In genomic region chr4:79623125-79623905, GRCh38 we compare ENCODE assay signal across 17 cellular contexts.
A peak's percentile ranks its signal among the peaks of the same experiment; 100 is the strongest.
DNase-seq lines count a peak whose midpoint lies in the region; ATAC-seq and TF ChIP-seq lines count a peak whose summit lies in the region.
"Had no signal": no experiment of that assay in that cellular context is flagged by ENCODE, and none has a peak within 500 bp of the region (broad histone marks: within the 10 kb centered on the region; RNA-seq: fewer than 3 reads in every experiment).

No MANE protein-coding gene starts in this region.

- H2AFZ ChIP-seq in neuronal stem cell (ENCODE audit: low read length), result peak overlapping the region; percentile 67

- H3K27ac ChIP-seq in neuronal stem cell (replicated peaks; ENCODE audit: low read length) (no peak overlapping the region), left lung (no peak overlapping the region)
- H3K27ac ChIP-seq: foreskin keratinocyte had no signal

- H3K27me3 Mint-ChIP-seq in activated T-cell treated with anti-CD3 and anti-CD28 coated beads, Interleukin-2, amount 50 U/mL, for 72 hours (ENCODE audit: low read depth), result no peaks in the 10 kb centered on the region
- peaks cover 11% of the 10 kb centered on the region for H3K27me3 Mint-ChIP-seq in activated T-cell treated with anti-CD3 and anti-CD28 coated beads, Interleukin-2, amount 50 U/mL, for 24 hours
- H3K27me3 Mint-ChIP-seq: activated naive CD8-positive, alpha-beta T cell treated with anti-CD3 and anti-CD28 coated beads for 36 hours; stimulated activated naive CD8-positive, alpha-beta T cell treated with anti-CD3 and anti-CD28 coated beads, Interleukin-15, amount 100 ng/mL, for 72 hours had no signal

- H3K14ac ChIP-seq in neuronal stem cell (ENCODE audit: low read length), result no peak overlapping the region

- TF ChIP-seq CTCF in left lung (IDR thresholded peaks at IDR 0.05), result no peak

- H3K36me3 ChIP-seq in neuronal stem cell (replicated peaks in 1 of 2; ENCODE audit: control insufficient read depth in 2 of 2, insufficient read depth in 2 of 2, low read length in 2 of 2) (no peaks in the 10 kb centered on the region), left lung (no peaks in the 10 kb centered on the region)

- H3K4ac ChIP-seq in neuronal stem cell (ENCODE audit: low read length), result no peak overlapping the region

- ATAC-seq in activated T-cell treated with anti-CD3 and anti-CD28 coated beads, Interleukin-2, amount 50 U/mL, for 72 hours (replicated peaks in 1 of 2), result no peak
- ATAC-seq in GM21619 (IDR thresholded peaks at IDR 0.05; ENCODE audit: unreplicated experiment) (no peak), left lung (no peak)
- ATAC-seq in stimulated activated effector memory CD8-positive, alpha-beta T cell treated with anti-CD3 and anti-CD28 coated beads, Interleukin-12 subunit alpha, Interleukin-12 subunit beta, amount 100 ng/mL, for 72 hours, result no peak
- ATAC-seq: foreskin keratinocyte; GM12878; stimulated activated naive CD8-positive, alpha-beta T cell treated with anti-CD3 and anti-CD28 coated beads, Interleukin-15, amount 100 ng/mL, for 72 hours had no signal

- intact Hi-C loops in left lung (cut with DNase I), result no loop called here

- no peak overlapping the region for H2BK15ac ChIP-seq in neuronal stem cell (ENCODE audit: low read length)

- H2BK5ac ChIP-seq in neuronal stem cell (ENCODE audit: low read length), result no peak overlapping the region

- no peak overlapping the region for H2BK12ac ChIP-seq in neuronal stem cell (ENCODE audit: low read length)

- peak overlapping the region; percentile 38 for H3K27ac Mint-ChIP-seq in activated T-cell treated with anti-CD3 and anti-CD28 coated beads, Interleukin-2, amount 50 U/mL, for 72 hours
- H3K27ac Mint-ChIP-seq in activated T-cell treated with anti-CD3 and anti-CD28 coated beads, Interleukin-2, amount 50 U/mL, for 24 hours, result no peak overlapping the region
- H3K27ac Mint-ChIP-seq in stimulated activated effector memory CD8-positive, alpha-beta T cell treated with anti-CD3 and anti-CD28 coated beads, Interleukin-12 subunit alpha, Interleukin-12 subunit beta, amount 100 ng/mL, for 72 hours, result no peak overlapping the region
- H3K27ac Mint-ChIP-seq: activated naive CD8-positive, alpha-beta T cell treated with anti-CD3 and anti-CD28 coated beads for 36 hours; stimulated activated naive CD8-positive, alpha-beta T cell treated with anti-CD3 and anti-CD28 coated beads, Interleukin-15, amount 100 ng/mL, for 72 hours; T-helper 1 cell treated with Interleukin-12 subunit alpha and Interleukin-12 subunit beta and Interleukin-4 antibody, amounts not matched to agents 30 μg/mL and 1 μg/mL, for 36 hours had no signal

- no peak overlapping the region for H2BK120ac ChIP-seq in neuronal stem cell (ENCODE audit: low read depth, low read length)

- H3K9me3 ChIP-seq in neuronal stem cell (replicated peaks in 1 of 2; ENCODE audit: control insufficient read depth in 2 of 2, insufficient read depth in 1 of 2, low read depth in 1 of 2, low read length in 2 of 2), result no peaks in the 10 kb centered on the region
- H3K9me3 ChIP-seq in left lung, result no peaks in the 10 kb centered on the region

- H4K8ac ChIP-seq in neuronal stem cell (ENCODE audit: low read depth, low read length), result no peak overlapping the region

- no peak overlapping the region for H3K4me3 Mint-ChIP-seq in activated T-cell treated with anti-CD3 and anti-CD28 coated beads, Interleukin-2, amount 50 U/mL, for 72 hours
- no peak overlapping the region for H3K4me3 Mint-ChIP-seq in activated T-cell treated with anti-CD3 and anti-CD28 coated beads, Interleukin-2, amount 50 U/mL, for 24 hours
- no peak overlapping the region for H3K4me3 Mint-ChIP-seq in stimulated activated effector memory CD8-positive, alpha-beta T cell treated with anti-CD3 and anti-CD28 coated beads, Interleukin-12 subunit alpha, Interleukin-12 subunit beta, amount 100 ng/mL, for 72 hours
- H3K4me3 Mint-ChIP-seq: activated naive CD8-positive, alpha-beta T cell treated with anti-CD3 and anti-CD28 coated beads for 36 hours; stimulated activated naive CD8-positive, alpha-beta T cell treated with anti-CD3 and anti-CD28 coated beads, Interleukin-15, amount 100 ng/mL, for 72 hours; T-helper 1 cell treated with Interleukin-12 subunit alpha and Interleukin-12 subunit beta and Interleukin-4 antibody, amounts not matched to agents 30 μg/mL and 1 μg/mL, for 36 hours had no signal

- no peak overlapping the region for H3K23ac ChIP-seq in neuronal stem cell (ENCODE audit: low read depth, low read length, poor library complexity)

- H3K79me1 ChIP-seq in neuronal stem cell (ENCODE audit: low read depth, low read length), result no peaks in the 10 kb centered on the region

- H2AK5ac ChIP-seq in neuronal stem cell (ENCODE audit: low read depth, low read length), result no peak overlapping the region

- H3K27me3 ChIP-seq in neuronal stem cell (ENCODE audit: control insufficient read depth in 3 of 3, insufficient read depth in 3 of 3, low read depth in 1 of 3, low read length in 3 of 3), result no peaks in the 10 kb centered on the region
- no peaks in the 10 kb centered on the region for H3K27me3 ChIP-seq in left lung
- H3K27me3 ChIP-seq: foreskin keratinocyte had no signal

- H3K9me3 Mint-ChIP-seq in activated T-cell treated with anti-CD3 and anti-CD28 coated beads, Interleukin-2, amount 50 U/mL, for 72 hours, result no peaks in the 10 kb centered on the region
- no peaks in the 10 kb centered on the region for H3K9me3 Mint-ChIP-seq in activated T-cell treated with anti-CD3 and anti-CD28 coated beads, Interleukin-2, amount 50 U/mL, for 24 hours
- no peaks in the 10 kb centered on the region for H3K9me3 Mint-ChIP-seq in stimulated activated effector memory CD8-positive, alpha-beta T cell treated with anti-CD3 and anti-CD28 coated beads, Interleukin-12 subunit alpha, Interleukin-12 subunit beta, amount 100 ng/mL, for 72 hours
- H3K9me3 Mint-ChIP-seq: activated naive CD8-positive, alpha-beta T cell treated with anti-CD3 and anti-CD28 coated beads for 36 hours; stimulated activated naive CD8-positive, alpha-beta T cell treated with anti-CD3 and anti-CD28 coated beads, Interleukin-15, amount 100 ng/mL, for 72 hours; T-helper 1 cell treated with Interleukin-12 subunit alpha and Interleukin-12 subunit beta and Interleukin-4 antibody, amounts not matched to agents 30 μg/mL and 1 μg/mL, for 36 hours had no signal

- H3K36me3 Mint-ChIP-seq in activated T-cell treated with anti-CD3 and anti-CD28 coated beads, Interleukin-2, amount 50 U/mL, for 72 hours (ENCODE audit: insufficient read depth in 2 of 2), result no peaks in the 10 kb centered on the region
- no peaks in the 10 kb centered on the region for H3K36me3 Mint-ChIP-seq in activated T-cell treated with anti-CD3 and anti-CD28 coated beads, Interleukin-2, amount 50 U/mL, for 24 hours (ENCODE audit: low read depth)
- no peaks in the 10 kb centered on the region for H3K36me3 Mint-ChIP-seq in stimulated activated effector memory CD8-positive, alpha-beta T cell treated with anti-CD3 and anti-CD28 coated beads, Interleukin-12 subunit alpha, Interleukin-12 subunit beta, amount 100 ng/mL, for 72 hours
- H3K36me3 Mint-ChIP-seq: activated naive CD8-positive, alpha-beta T cell treated with anti-CD3 and anti-CD28 coated beads for 36 hours had no signal

- H4K91ac ChIP-seq in neuronal stem cell (ENCODE audit: low read depth, low read length, poor library complexity), result no peak overlapping the region

- no CpG with 5 or more reads among the region's 12 CpGs for WGBS in neuronal stem cell (ENCODE audit: extremely low coverage in 2 of 2, insufficient read length in 2 of 2, insufficient replicate concordance in 1 of 2), 2 donors

- H3K4me3 ChIP-seq in neuronal stem cell (ENCODE audit: low read length in 2 of 2) (no peak overlapping the region), left lung (no peak overlapping the region)
- H3K4me3 ChIP-seq: GM12878 had no signal

- H3K18ac ChIP-seq in neuronal stem cell (ENCODE audit: low read length), result no peak overlapping the region

- no peak overlapping the region for H3K4me2 ChIP-seq in neuronal stem cell (ENCODE audit: insufficient read depth, low read length, poor library complexity, severe bottlenecking)

- H3K4me1 ChIP-seq in neuronal stem cell (ENCODE audit: control insufficient read depth in 2 of 2, insufficient read depth in 1 of 2, low read depth in 1 of 2, low read length in 2 of 2) (no peaks in the 10 kb centered on the region), left lung (no peaks in the 10 kb centered on the region)
- H3K4me1 ChIP-seq: foreskin keratinocyte had no signal

- no peaks in the 10 kb centered on the region for H3K4me1 Mint-ChIP-seq in activated T-cell treated with anti-CD3 and anti-CD28 coated beads, Interleukin-2, amount 50 U/mL, for 72 hours (ENCODE audit: low read depth)
- H3K4me1 Mint-ChIP-seq in activated T-cell treated with anti-CD3 and anti-CD28 coated beads, Interleukin-2, amount 50 U/mL, for 24 hours (ENCODE audit: low read depth), result peaks cover 5% of the 10 kb centered on the region
- H3K4me1 Mint-ChIP-seq in stimulated activated effector memory CD8-positive, alpha-beta T cell treated with anti-CD3 and anti-CD28 coated beads, Interleukin-12 subunit alpha, Interleukin-12 subunit beta, amount 100 ng/mL, for 72 hours, result no peaks in the 10 kb centered on the region
- H3K4me1 Mint-ChIP-seq: stimulated activated naive CD8-positive, alpha-beta T cell treated with anti-CD3 and anti-CD28 coated beads, Interleukin-15, amount 100 ng/mL, for 72 hours had no signal

- DNase-seq in activated T-cell treated with anti-CD3 and anti-CD28 coated beads, Interleukin-2, amount 50 U/mL, for 72 hours, result no peak
- no peak for DNase-seq in activated T-cell treated with anti-CD3 and anti-CD28 coated beads, Interleukin-2, amount 50 U/mL, for 24 hours
- DNase-seq in cerebellum (ENCODE audit: low spot score), result peak; percentile 17
- DNase-seq in neuronal stem cell (ENCODE audit: low spot score), result no peak
- no peak for DNase-seq in left lung
- no peak for DNase-seq in islet precursor cell
- DNase-seq in stimulated activated effector memory CD8-positive, alpha-beta T cell treated with anti-CD3 and anti-CD28 coated beads, Interleukin-12 subunit alpha, Interleukin-12 subunit beta, amount 100 ng/mL, for 72 hours (ENCODE audit: low spot score in 2 of 2), result no peak
- DNase-seq: activated naive CD8-positive, alpha-beta T cell treated with anti-CD3 and anti-CD28 coated beads for 36 hours; dermis blood vessel endothelial cell; foreskin keratinocyte; HCEC 1CT; NCI-H2081; stimulated activated CD4-positive, alpha-beta T cell treated with anti-CD3 and anti-CD28 coated beads, Interleukin-4, amount 100 ng/mL, for 1 hour; stimulated activated naive CD8-positive, alpha-beta T cell treated with anti-CD3 and anti-CD28 coated beads, Interleukin-15, amount 100 ng/mL, for 72 hours had no signal

- no peak overlapping the region for H3K9ac ChIP-seq in neuronal stem cell (ENCODE audit: low read depth, low read length, poor library complexity)
